Comparison of ENCODE assay signal across 18 cellular contexts in genomic region chr14:104294983-104295680, GRCh38.
DNase-seq lines count a peak whose midpoint lies in the region; ATAC-seq, FAIRE-seq and TF ChIP-seq lines count a peak whose summit lies in the region.
"Had no signal": no experiment of that assay in that cellular context is flagged by ENCODE, and none has a peak within 500 bp of the region (broad histone marks: within the 10 kb centered on the region; RNA-seq: fewer than 3 reads in every experiment).

No MANE protein-coding gene starts in this region.

- no peak for DNase-seq in SK-N-SH
- DNase-seq in SK-N-DZ (ENCODE audit: low spot score) = peak; percentile 47
- DNase-seq in kidney = peak; percentile 57
- peak; percentile 62 for DNase-seq in sigmoid colon
- DNase-seq in NCI-H1417 (lab: John Stamatoyannopoulos, UW) = no peak
- DNase-seq in NCI-H1436 (lab: John Stamatoyannopoulos, UW) = no peak
- DNase-seq in brain microvascular endothelial cell = no peak
- DNase-seq: activated CD4-positive, alpha-beta T cell treated with anti-CD3 and anti-CD28 coated beads, Interleukin-2, amount 50 U/mL, for 48 hours; activated T-cell treated with anti-CD3 and anti-CD28 coated beads, Interleukin-2, amount 50 U/mL, for 24 hours; GF-D8; Karpas-422; naive B cell; NCI-H1092; NCI-H526 treated with DMSO at 0.1 percent for 48 hours had no signal

- no peak for TF ChIP-seq POLR2A in sigmoid colon (IDR thresholded peaks at IDR 0.05)

- intact Hi-C loops in kidney (cut with DNase I) = no loop called here
- intact Hi-C loops in sigmoid colon (cut with DNase I) = no loop called here

- no peak for FAIRE-seq in kidney (lab: Jason Lieb, UNC)
- FAIRE-seq: bronchial epithelial cell had no signal

- no peaks in the 10 kb centered on the region for H3K27me3 ChIP-seq in SK-N-SH (ENCODE audit: insufficient read depth)
- H3K27me3 ChIP-seq in sigmoid colon = peaks cover 0 to 14% (median 0%) of the 10 kb centered on the region in 3 donors
- no peaks in the 10 kb centered on the region for H3K27me3 ChIP-seq in brain microvascular endothelial cell (replicated peaks)

- H3K36me3 ChIP-seq in SK-N-SH (replicated peaks in 1 of 2; ENCODE audit: control insufficient read depth in 1 of 2, insufficient read depth in 2 of 2, low read length in 1 of 2) (no peaks in the 10 kb centered on the region), kidney (ENCODE audit: control insufficient read depth in 1 of 2, insufficient read depth in 2 of 2, low read length in 2 of 2) (no peaks in the 10 kb centered on the region), sigmoid colon (no peaks in the 10 kb centered on the region), brain microvascular endothelial cell (replicated peaks) (no peaks in the 10 kb centered on the region)

- H4K20me1 ChIP-seq in SK-N-SH (ENCODE audit: insufficient read depth) = no peaks in the 10 kb centered on the region

- H3K4me3 ChIP-seq in SK-N-SH (ENCODE audit: low read depth in 2 of 2, low read length in 1 of 2) (no peak overlapping the region), kidney (ENCODE audit: low read length in 2 of 2) (no peak overlapping the region), sigmoid colon (no peak overlapping the region), brain microvascular endothelial cell (ENCODE audit: low read depth, low read length) (no peak overlapping the region)

- H3K79me2 ChIP-seq in SK-N-SH (ENCODE audit: insufficient read depth) = no peaks in the 10 kb centered on the region

- H3K9ac ChIP-seq in SK-N-SH = no peak overlapping the region
- no peak overlapping the region for H3K9ac ChIP-seq in kidney (ENCODE audit: low read length in 2 of 2)

- TF ChIP-seq RAD21 in SK-N-SH (IDR thresholded peaks at IDR 0.05; ENCODE audit: low read length) = peak; percentile 14; the same call in 1 of the 2 replicates

- no peak for ATAC-seq in SK-N-SH treated with all-trans-retinoic acid at 6 μM for 48 hours
- ATAC-seq: esophagus mucosa had no signal

- H3K27ac ChIP-seq in SK-N-SH (ENCODE audit: low read depth in 2 of 2, low read length in 1 of 2) = peak overlapping the region in 1 of 2 experiments; percentile 94; a peak in 2 of 4 replicates
- H3K27ac ChIP-seq in kidney (ENCODE audit: low read depth in 2 of 2, low read length in 2 of 2) = no peak overlapping the region
- no peak overlapping the region for H3K27ac ChIP-seq in sigmoid colon
- no peak overlapping the region for H3K27ac ChIP-seq in brain microvascular endothelial cell
- H3K27ac ChIP-seq: C4-2B had no signal

- H3K4me1 ChIP-seq in SK-N-SH (ENCODE audit: control insufficient read depth in 1 of 2, insufficient read depth in 2 of 2, low read depth in 1 of 2, low read length in 1 of 2) (peaks cover 3 to 89% of the 10 kb centered on the region in 2 experiments; a peak in 2 of 4 replicates), kidney (ENCODE audit: control insufficient read depth in 1 of 2, insufficient read depth in 1 of 2, low read depth in 1 of 2, low read length in 2 of 2) (no peaks in the 10 kb centered on the region), sigmoid colon (no peaks in the 10 kb centered on the region)

- no peaks in the 10 kb centered on the region for H3K9me2 ChIP-seq in SK-N-SH

- no peaks in the 10 kb centered on the region for H3F3A ChIP-seq in SK-N-SH (replicated peaks; ENCODE audit: insufficient read depth)

- H2AFZ ChIP-seq in SK-N-SH (ENCODE audit: low read depth) = no peak overlapping the region

- no peaks in the 10 kb centered on the region for H3K9me3 ChIP-seq in SK-N-SH
- no peaks in the 10 kb centered on the region for H3K9me3 ChIP-seq in kidney (ENCODE audit: control insufficient read depth in 1 of 2, low read length in 2 of 2)
- H3K9me3 ChIP-seq in sigmoid colon = no peaks in the 10 kb centered on the region

- WGBS in SK-N-SH (ENCODE audit: low lambda C conversion rate) = 59% methylated on average over 9 of the region's 25 CpGs
- 47 to 75% methylated on average over 25 of the region's 25 CpGs for WGBS in sigmoid colon, 2 donors

- in situ Hi-C loops in brain microvascular endothelial cell (cut with HindIII; ENCODE audit: low pct_ligation_motif_present, low sequenced_read_pairs) = no loop called here

- CTCF ChIA-PET in SK-N-SH (lab: Yijun Ruan, JAX) = interaction anchor here (0.7 to 6.9 kb wide), 19 partner anchors 11 to 309 kb away, joined by 3 to 55 read pairs (median 3); partner anchors contain the start of gene TMEM179

- POLR2A ChIA-PET in SK-N-SH (lab: Yijun Ruan, JAX) = interaction anchor here (0.7 to 2.2 kb wide), 2 partner anchors 71 to 89 kb away, joined by 4 to 8 read pairs; no protein-coding TSS in a partner anchor

- no peak overlapping the region for H3K4me2 ChIP-seq in SK-N-SH

- TF ChIP-seq EP300 in SK-N-SH (IDR thresholded peaks at IDR 0.05; ENCODE audit: borderline replicate concordance in 1 of 2, low read depth in 1 of 2, low read length in 1 of 2) (no peak), sigmoid colon (IDR thresholded peaks at IDR 0.05) (no peak)

- TF ChIP-seq CTCF in SK-N-SH (IDR thresholded peaks at IDR 0.05) = no peak
- TF ChIP-seq CTCF in kidney (IDR thresholded peaks at IDR 0.05; ENCODE audit: borderline replicate concordance, extremely low read depth, insufficient read depth) = no peak
- TF ChIP-seq CTCF in sigmoid colon (IDR thresholded peaks at IDR 0.05) = no peak
- no peak for TF ChIP-seq CTCF in brain microvascular endothelial cell (IDR thresholded peaks at IDR 0.05; ENCODE audit: low read depth, low read length, missing control alignments)

TF ChIP-seq in SK-N-SH, 30 proteins besides CTCF, POLR2A, EP300 and RAD21:
- peak; percentile 65 for TF ChIP-seq GATA2 (CRISPR knock-in tag; IDR thresholded peaks at IDR 0.05)
- TF ChIP-seq ELF1 (IDR thresholded peaks at IDR 0.05) = no peak

TF ChIP-seq in SK-N-SH treated with all-trans-retinoic acid at 6 μM for 48 hours, 23 proteins besides CTCF, POLR2A, EP300 and RAD21 (continues in another document):
- no peak for TF ChIP-seq GLIS3 (CRISPR knock-in tag; IDR thresholded peaks at IDR 0.05)
- no peak for TF ChIP-seq POU6F1 (CRISPR knock-in tag; IDR thresholded peaks at IDR 0.05; ENCODE audit: borderline replicate concordance, low read depth)
- no peak for TF ChIP-seq RARB (CRISPR knock-in tag; IDR thresholded peaks at IDR 0.05)
- TF ChIP-seq ZNF8 (CRISPR knock-in tag; IDR thresholded peaks at IDR 0.05) = no peak
- TF ChIP-seq ESRRG (CRISPR knock-in tag; IDR thresholded peaks at IDR 0.05) = no peak
- no peak for TF ChIP-seq OSR1 (CRISPR knock-in tag; IDR thresholded peaks at IDR 0.05)
- TF ChIP-seq TSHZ2 (CRISPR knock-in tag; IDR thresholded peaks at IDR 0.05) = no peak
- no peak for TF ChIP-seq PATZ1 (CRISPR knock-in tag; IDR thresholded peaks at IDR 0.05; ENCODE audit: borderline replicate concordance)
- no peak for TF ChIP-seq TOX (CRISPR knock-in tag; IDR thresholded peaks at IDR 0.05; ENCODE audit: borderline replicate concordance)
- TF ChIP-seq ZFP30 (CRISPR knock-in tag; IDR thresholded peaks at IDR 0.05) = no peak

Comparison
In these comparisons a context has a peak if more than half of its experiments do, and no peak if none do; other contexts are left out.
1. DNase-seq: peak in SK-N-DZ (single experiment), kidney (single experiment) and sigmoid colon (single experiment); none in SK-N-SH (single experiment), NCI-H1417 (0 of 3), NCI-H1436 (single experiment) and brain microvascular endothelial cell (single experiment).